ENCODE assay signal across 20 cellular contexts in genomic region chr2:83536489-83537020, GRCh38.
DNase-seq lines count a peak whose midpoint lies in the region; TF ChIP-seq lines count a peak whose summit lies in the region.
"Had no signal": no experiment of that assay in that cellular context is flagged by ENCODE, and none has a peak within 500 bp of the region (broad histone marks: within the 10 kb centered on the region; RNA-seq: fewer than 3 reads in every experiment).

No MANE protein-coding gene starts in this region.

- no peak overlapping the region for H2BK5ac ChIP-seq in H9 (ENCODE audit: insufficient read length, low read length)

- no peak overlapping the region for H2BK12ac ChIP-seq in H9 (ENCODE audit: insufficient read length, low read depth, low read length)

- H3K27me3 ChIP-seq in H9 (ENCODE audit: insufficient read depth, low read length): no peaks in the 10 kb centered on the region; the same call in 1 of the 2 replicates
- no peaks in the 10 kb centered on the region for H3K27me3 ChIP-seq in mammary epithelial cell (ENCODE audit: insufficient read depth, low read length)
- no peaks in the 10 kb centered on the region for H3K27me3 ChIP-seq in neuron (ENCODE audit: insufficient read depth, low read length)
- no peaks in the 10 kb centered on the region for H3K27me3 ChIP-seq in adrenal gland

- H3K4me3 ChIP-seq in mammary epithelial cell (replicated peaks in 1 of 3; ENCODE audit: insufficient read depth in 1 of 3, low read depth in 2 of 3, low read length in 3 of 3): no peak overlapping the region
- no peak overlapping the region for H3K4me3 ChIP-seq in neuron (ENCODE audit: low read length)
- H3K4me3 ChIP-seq in adrenal gland: no peak overlapping the region

- H3K27me3 Mint-ChIP-seq in H9 (ENCODE audit: low read depth) (no peaks in the 10 kb centered on the region), progenitor cell of endocrine pancreas (no peaks in the 10 kb centered on the region)
- H3K27me3 Mint-ChIP-seq: CD4-positive, alpha-beta T cell; T-cell had no signal

- no peak overlapping the region for H3K14ac ChIP-seq in H9 (ENCODE audit: insufficient read depth, low read length)

- H3K4ac ChIP-seq in H9 (ENCODE audit: low read depth, low read length): no peak overlapping the region

- peaks cover 5 to 16% of the 10 kb centered on the region in 2 experiments for H3K4me1 Mint-ChIP-seq in H9
- H3K4me1 Mint-ChIP-seq in progenitor cell of endocrine pancreas (ENCODE audit: low read depth): no peaks in the 10 kb centered on the region
- H3K4me1 Mint-ChIP-seq: T-cell had no signal

- H3K27ac ChIP-seq in H9 (ENCODE audit: insufficient read length, low read depth, low read length) (no peak overlapping the region), mammary epithelial cell (ENCODE audit: insufficient read depth, low read depth, low read length) (no peak overlapping the region), adrenal gland (no peak overlapping the region)

- H3K23me2 ChIP-seq in H9 (ENCODE audit: insufficient read length, low read depth, low read length, poor library complexity, severe bottlenecking): no peaks in the 10 kb centered on the region

- no CpG with 5 or more reads among the region's 2 CpGs for WGBS in H9 (ENCODE audit: extremely low coverage, insufficient read length, low lambda C conversion rate)
- WGBS in mammary epithelial cell (ENCODE audit: low coverage, missing lambda C conversion rate): 15% methylated on average over 2 of the region's 2 CpGs
- WGBS in adrenal gland, 4 donors: 26 to 44% (median 35%) methylated on average over 2 of the region's 2 CpGs

- H4K20me1 ChIP-seq in H9 (ENCODE audit: control insufficient read depth, insufficient read depth, insufficient read length) (no peaks in the 10 kb centered on the region), mammary epithelial cell (ENCODE audit: insufficient read depth, low read length) (no peaks in the 10 kb centered on the region)

- H3K9me3 ChIP-seq in H9 (ENCODE audit: control insufficient read depth, low read depth, low read length) (no peaks in the 10 kb centered on the region), mammary epithelial cell (replicated peaks; ENCODE audit: insufficient read depth, low read length) (no peaks in the 10 kb centered on the region), neuron (ENCODE audit: low read length) (no peaks in the 10 kb centered on the region), adrenal gland (replicated peaks in 1 of 3) (no peaks in the 10 kb centered on the region)
- H3K9me3 ChIP-seq: Caco-2, SK-N-SH had no signal

- H2AK5ac ChIP-seq in H9 (ENCODE audit: insufficient read length, low read length): no peak overlapping the region

- BruUV-seq in mammary epithelial cell (replicated peaks; lab: Mats Ljungman, UMichigan): no TSS peak

- H3K18ac ChIP-seq in H9 (ENCODE audit: insufficient read length, low read depth, low read length): no peak overlapping the region

- CTCF ChIA-PET in mammary epithelial cell (lab: Charles Lee; ENCODE audit: low non-redundant PET): no interaction called here

- H3K9ac ChIP-seq in H9 (ENCODE audit: extremely low read depth, insufficient read length, low read length) (no peak overlapping the region), mammary epithelial cell (ENCODE audit: insufficient read depth, low read length) (no peak overlapping the region)
- H3K9ac ChIP-seq: SK-N-SH had no signal

- H3K79me2 ChIP-seq in H9 (ENCODE audit: insufficient read depth, low read length) (no peaks in the 10 kb centered on the region), mammary epithelial cell (ENCODE audit: insufficient read depth, low read length) (no peaks in the 10 kb centered on the region)

- H3T11ph ChIP-seq in H9 (ENCODE audit: low read length): no peak overlapping the region

- H3K36me3 Mint-ChIP-seq in H9 (ENCODE audit: insufficient read depth in 1 of 3, low read depth in 3 of 3): no peaks in the 10 kb centered on the region
- H3K36me3 Mint-ChIP-seq in progenitor cell of endocrine pancreas (ENCODE audit: insufficient read depth): no peaks in the 10 kb centered on the region
- H3K36me3 Mint-ChIP-seq: T-cell had no signal

- H2AFZ ChIP-seq in H9 (ENCODE audit: low read length) (no peak overlapping the region), mammary epithelial cell (ENCODE audit: low read depth, low read length) (no peak overlapping the region), neuron (ENCODE audit: low read depth, low read length) (peak overlapping the region; percentile 3)

- H2BK120ac ChIP-seq in H9 (ENCODE audit: low read depth, low read length, poor library complexity, severe bottlenecking): no peak overlapping the region

- no peak for TF ChIP-seq POLR2A in adrenal gland (IDR thresholded peaks at IDR 0.05)

- no peaks in the 10 kb centered on the region for H3K36me3 ChIP-seq in mammary epithelial cell (ENCODE audit: insufficient read depth, low read length)
- no peaks in the 10 kb centered on the region for H3K36me3 ChIP-seq in neuron (ENCODE audit: insufficient read depth, low read length)
- H3K36me3 ChIP-seq in adrenal gland (replicated peaks in 1 of 2): no peaks in the 10 kb centered on the region

- H3K4me2 ChIP-seq in H9 (ENCODE audit: insufficient read depth, insufficient read length, low read length) (no peak overlapping the region), mammary epithelial cell (ENCODE audit: insufficient read depth, low read depth, low read length) (no peak overlapping the region)
- H3K4me2 ChIP-seq: SK-N-SH had no signal

- no peak overlapping the region for H4K5ac ChIP-seq in H9 (ENCODE audit: insufficient read length, low read depth, low read length)

- H3K9me3 Mint-ChIP-seq in H9: no peaks in the 10 kb centered on the region
- no peaks in the 10 kb centered on the region for H3K9me3 Mint-ChIP-seq in progenitor cell of endocrine pancreas (ENCODE audit: low read depth)

- H3K79me1 ChIP-seq in H9 (ENCODE audit: insufficient read depth, low read depth, low read length, poor library complexity, severe bottlenecking): no peaks in the 10 kb centered on the region

- H3K23ac ChIP-seq in H9 (ENCODE audit: insufficient read length, low read depth, low read length): no peak overlapping the region

- no peak overlapping the region for H4K91ac ChIP-seq in H9 (ENCODE audit: insufficient read length, low read depth, low read length)

- H2BK20ac ChIP-seq in H9 (ENCODE audit: low read depth, low read length, poor library complexity, severe bottlenecking): no peak overlapping the region

- H3K4me3 Mint-ChIP-seq in H9 (no peak overlapping the region), progenitor cell of endocrine pancreas (ENCODE audit: low read depth) (no peak overlapping the region)
- H3K4me3 Mint-ChIP-seq: CD4-positive, alpha-beta T cell; HFFc6; T-cell had no signal

- in situ Hi-C loops in mammary epithelial cell (cut with MboI; ENCODE audit: low sequenced_read_pairs in 2 of 2): no loop called here

- no peaks in the 10 kb centered on the region; the same call in 1 of the 2 replicates for H3K4me1 ChIP-seq in H9 (ENCODE audit: insufficient read depth, low read length)
- no peaks in the 10 kb centered on the region for H3K4me1 ChIP-seq in mammary epithelial cell (ENCODE audit: insufficient read depth, low read length)
- peaks cover 15% of the 10 kb centered on the region for H3K4me1 ChIP-seq in neuron (ENCODE audit: insufficient read depth, low read length)
- H3K4me1 ChIP-seq in adrenal gland (replicated peaks in 1 of 2): no peaks in the 10 kb centered on the region
- H3K4me1 ChIP-seq: Caco-2 had no signal

- intact Hi-C loops in mammary epithelial cell (cut with micrococcal nuclease): no loop called here
- intact Hi-C loops in adrenal gland (cut with DNase I): no loop called here

- H3K56ac ChIP-seq in H9 (ENCODE audit: insufficient read length, low read depth, low read length): no peak overlapping the region

- TF ChIP-seq CTCF in H9 (conservative IDR thresholded peaks at IDR 0.05): no peak
- TF ChIP-seq CTCF in mammary epithelial cell (conservative IDR thresholded peaks at IDR 0.05 in 1 of 2, IDR thresholded peaks at IDR 0.05 in 1 of 2; ENCODE audit: extremely low read depth in 1 of 2, insufficient read depth in 1 of 2, low read depth in 1 of 2, low read length in 2 of 2): no peak
- no peak for TF ChIP-seq CTCF in progenitor cell of endocrine pancreas (IDR thresholded peaks at IDR 0.05; ENCODE audit: unreplicated experiment)
- TF ChIP-seq CTCF in adrenal gland (IDR thresholded peaks at IDR 0.05): no peak

- H3K27ac Mint-ChIP-seq in H9: peak overlapping the region in 2 of 3 experiments; percentile 69 to 70; a peak in 2 of 7 replicates
- H3K27ac Mint-ChIP-seq in progenitor cell of endocrine pancreas: no peak overlapping the region
- H3K27ac Mint-ChIP-seq: CD4-positive, alpha-beta T cell; HFFc6; T-cell had no signal

- dilution Hi-C loops in mammary epithelial cell (cut with HindIII; ENCODE audit: low sequenced_read_pairs): no loop called here

- H4K8ac ChIP-seq in H9 (replicated peaks; ENCODE audit: insufficient read length, low read depth, low read length): no peak overlapping the region

- H2BK15ac ChIP-seq in H9 (ENCODE audit: low read depth, low read length): no peak overlapping the region

- peak; percentile 12 for DNase-seq in EL
- no peak for DNase-seq in H9
- peak; percentile 25 for DNase-seq in mammary epithelial cell
- no peak for DNase-seq in progenitor cell of endocrine pancreas (ENCODE audit: low spot score, unreplicated experiment)
- DNase-seq in adrenal gland: no peak
- DNase-seq in activated effector memory CD4-positive, alpha-beta T cell treated with anti-CD3 and anti-CD28 coated beads, Interleukin-2, amount 50 U/mL, for 16 hours: no peak
- DNase-seq: Caco-2; CD4-positive, alpha-beta T cell; DMS153; HFFc6; KG1; NCI-H1417 treated with DMSO at 0.1 percent for 48 hours; NCI-H187 treated with DMSO at 0.1 percent for 48 hours; NCI-H2171 treated with DMSO at 0.1 percent for 48 hours; NCI-H446; NCI-H526 treated with DMSO at 0.1 percent for 48 hours; SHP77 treated with DMSO at 0.1 percent for 48 hours; SK-N-SH; T-cell had no signal

Comparison
In these comparisons a context has a peak if more than half of its experiments do, and no peak if none do; other contexts are left out.
1. DNase-seq: peak in EL (single experiment) and mammary epithelial cell (single experiment); none in H9 (single experiment), progenitor cell of endocrine pancreas (single experiment), adrenal gland (0 of 7) and activated effector memory CD4-positive, alpha-beta T cell treated with anti-CD3 and anti-CD28 coated beads, Interleukin-2, amount 50 U/mL, for 16 hours (single experiment).